ENCODE assay signal across 22 cellular contexts in the genomic region with DNA sequence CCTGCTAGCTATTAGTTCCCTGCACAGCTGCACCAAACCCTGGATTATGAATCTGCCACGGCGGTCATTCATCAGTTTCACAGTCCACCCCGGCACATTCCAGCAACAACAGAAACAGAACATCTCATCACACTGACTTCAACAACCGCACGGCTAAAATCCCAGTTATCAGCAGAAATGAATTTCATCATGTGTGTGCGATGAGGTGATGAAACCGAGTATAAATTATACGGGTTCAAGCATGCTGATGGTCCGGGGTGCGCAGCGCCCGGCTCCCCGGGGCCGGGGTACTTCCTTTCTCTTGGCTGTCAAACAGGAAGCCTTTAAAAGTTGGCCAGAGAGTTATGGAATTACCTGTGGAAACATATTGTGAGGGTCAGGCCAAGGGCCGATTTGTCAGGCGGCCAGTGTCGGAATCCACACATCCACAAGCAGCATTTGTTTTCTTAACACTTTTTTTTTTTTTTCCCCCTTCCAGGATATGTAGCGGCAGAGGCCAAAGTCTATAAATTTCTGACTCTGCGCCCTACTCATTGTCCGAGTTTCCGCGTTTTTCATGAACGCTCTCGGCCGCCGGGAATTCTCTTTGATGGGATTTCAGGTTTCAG.
DNase-seq lines count a peak whose midpoint lies in the region; ATAC-seq, FAIRE-seq and TF ChIP-seq lines count a peak whose summit lies in the region.
"Had no signal": no experiment of that assay in that cellular context is flagged by ENCODE, and none has a peak within 500 bp of the region (broad histone marks: within the 10 kb centered on the region; RNA-seq: fewer than 3 reads in every experiment).

No MANE protein-coding gene starts in this region.

- ATAC-seq in HG03039 (IDR thresholded peaks at IDR 0.05; ENCODE audit: unreplicated experiment) = no peak
- ATAC-seq in GM19324 (IDR thresholded peaks at IDR 0.05; ENCODE audit: low FRiP score, unreplicated experiment) = no peak
- ATAC-seq: A549 had no signal

- H3K4me1 ChIP-seq in kidney (ENCODE audit: control insufficient read depth in 1 of 2, insufficient read depth in 1 of 2, low read depth in 1 of 2, low read length in 2 of 2) (peaks cover 0 to 4% of the 10 kb centered on the region in 2 donors), ovary (ENCODE audit: insufficient read depth) (no peaks in the 10 kb centered on the region)
- H3K4me1 ChIP-seq: A549 had no signal

- H3K4me3 ChIP-seq in fibroblast of mammary gland (ENCODE audit: control insufficient read depth, low read depth, low read length) = no peak overlapping the region
- peak overlapping the region; percentile 14 to 42 for H3K4me3 ChIP-seq in kidney (ENCODE audit: low read length in 2 of 2)
- H3K4me3 ChIP-seq in ovary = no peak overlapping the region
- H3K4me3 ChIP-seq: A549, neural progenitor cell had no signal

- peaks cover 40% of the 10 kb centered on the region for H3K9me3 Mint-ChIP-seq in HFFc6
- H3K9me3 Mint-ChIP-seq: activated B cell treated with CpG ODN at 0.5 μM for 24 hours; activated CD4-positive, alpha-beta memory T cell treated with anti-CD3 and anti-CD28 coated beads for 36 hours; dendritic cell treated with granulocyte-macrophage colony-stimulating factor and Interleukin-4, amounts not matched to agents 40 ng/mL and 50 ng/mL, for 4 days; neural progenitor cell had no signal

- H3K27ac Mint-ChIP-seq in HFFc6 = no peak overlapping the region; the same call in 1 of the 2 replicates
- H3K27ac Mint-ChIP-seq: activated B cell treated with CpG ODN at 0.5 μM for 24 hours; activated CD4-positive, alpha-beta memory T cell treated with anti-CD3 and anti-CD28 coated beads for 36 hours; dendritic cell treated with granulocyte-macrophage colony-stimulating factor and Interleukin-4, amounts not matched to agents 40 ng/mL and 50 ng/mL, for 4 days; neural progenitor cell had no signal

- H3K36me3 ChIP-seq in kidney (ENCODE audit: control insufficient read depth in 1 of 2, insufficient read depth in 2 of 2, low read length in 2 of 2) (no peaks in the 10 kb centered on the region), ovary (no peaks in the 10 kb centered on the region)
- H3K36me3 ChIP-seq: neural progenitor cell had no signal

- intact Hi-C loops in kidney (cut with DNase I) = no loop called here
- intact Hi-C loops in ovary (cut with DNase I) = no loop called here

- H3K36me3 Mint-ChIP-seq in HFFc6 (ENCODE audit: low read depth) = peaks cover 4% of the 10 kb centered on the region; the same call in 1 of the 2 replicates
- H3K36me3 Mint-ChIP-seq: activated CD4-positive, alpha-beta memory T cell treated with anti-CD3 and anti-CD28 coated beads for 36 hours; neural progenitor cell had no signal

- no peaks in the 10 kb centered on the region; the same call in 1 of the 2 replicates for H3K4me1 Mint-ChIP-seq in HFFc6 (ENCODE audit: low read depth)

- FAIRE-seq in kidney (lab: Jason Lieb, UNC) = no peak
- FAIRE-seq: A549, GM19239 had no signal

- DNase-seq in HFFc6 (no peak), fibroblast of mammary gland (ENCODE audit: low read depth) (peak; percentile 30), kidney (no peak), renal cortical epithelial cell (ENCODE audit: low read depth) (peak; percentile 57), HuH-7.5 (ENCODE audit: low spot score) (no peak), ovary (no peak)
- DNase-seq: activated B cell treated with CpG ODN at 0.5 μM for 24 hours; activated CD4-positive, alpha-beta memory T cell treated with anti-CD3 and anti-CD28 coated beads for 36 hours; activated effector memory CD4-positive, alpha-beta T cell treated with anti-CD3 and anti-CD28 coated beads, Interleukin-2, amount 50 U/mL, for 16 hours; activated T-cell treated with anti-CD3 and anti-CD28 coated beads for 4 hours; C1 segment of cervical spinal cord; Calu3; KBM-7; NCI-H526; T1000 had no signal

- no peak for TF ChIP-seq POLR2A in ovary (IDR thresholded peaks at IDR 0.05)

- H3K9ac ChIP-seq in kidney (ENCODE audit: low read length in 2 of 2) = no peak overlapping the region
- H3K9ac ChIP-seq: neural progenitor cell had no signal

- no peaks in the 10 kb centered on the region; the same call in 1 of the 2 replicates for H3K27me3 Mint-ChIP-seq in HFFc6 (ENCODE audit: insufficient read depth)

- H3K27me3 ChIP-seq in ovary = no peaks in the 10 kb centered on the region
- H3K27me3 ChIP-seq: neural progenitor cell had no signal

- TF ChIP-seq CTCF in HFFc6 (IDR thresholded peaks at IDR 0.05) = no peak
- TF ChIP-seq CTCF in fibroblast of mammary gland (conservative IDR thresholded peaks at IDR 0.05; ENCODE audit: control insufficient read depth, insufficient read depth, low read depth, low read length) = no peak
- TF ChIP-seq CTCF in kidney (IDR thresholded peaks at IDR 0.05; ENCODE audit: borderline replicate concordance, extremely low read depth, insufficient read depth) = no peak
- TF ChIP-seq CTCF in ovary (IDR thresholded peaks at IDR 0.05) = no peak

- H3K9me3 ChIP-seq in kidney (ENCODE audit: control insufficient read depth in 1 of 2, low read length in 2 of 2) (no peaks in the 10 kb centered on the region), ovary (no peaks in the 10 kb centered on the region)
- H3K9me3 ChIP-seq: A549 had no signal

- TF ChIP-seq EP300 in ovary (IDR thresholded peaks at IDR 0.05) = no peak

- H3K27ac ChIP-seq in kidney (ENCODE audit: low read depth in 2 of 2, low read length in 2 of 2) = no peak overlapping the region
- H3K27ac ChIP-seq in ovary = no peak overlapping the region
- H3K27ac ChIP-seq: A549, neural progenitor cell, RWPE1 had no signal

- 61 to 80% (median 66%) methylated on average over 26 of the region's 26 CpGs for WGBS in ovary, 3 donors

- peak overlapping the region; percentile 55; the same call in 1 of the 2 replicates for H3K4me3 Mint-ChIP-seq in HFFc6
- H3K4me3 Mint-ChIP-seq: activated B cell treated with CpG ODN at 0.5 μM for 24 hours; activated CD4-positive, alpha-beta memory T cell treated with anti-CD3 and anti-CD28 coated beads for 36 hours; dendritic cell treated with granulocyte-macrophage colony-stimulating factor and Interleukin-4, amounts not matched to agents 40 ng/mL and 50 ng/mL, for 4 days; neural progenitor cell had no signal

Comparison
In these comparisons a context has a peak if more than half of its experiments do, and no peak if none do; other contexts are left out.
1. DNase-seq: peak in fibroblast of mammary gland (single experiment) and renal cortical epithelial cell (single experiment); none in HFFc6 (single experiment), kidney (single experiment), HuH-7.5 (single experiment) and ovary (0 of 5).
2. H3K4me3 ChIP-seq: peak in kidney (2 of 2); none in fibroblast of mammary gland (single experiment) and ovary (single experiment).